In genomic region chr9:128203842-128204551, GRCh38 we compare ENCODE assay signal across 1 cellular context.
A peak's percentile ranks its signal among the peaks of the same experiment; 100 is the strongest.
TF ChIP-seq lines count a peak whose summit lies in the region.

No MANE protein-coding gene starts in this region.

TF ChIP-seq in K562, 482 proteins besides CTCF, POLR2A, EP300 and RAD21 (continued from another document and continues in another):
- 0 out of 2 replicates have a peak, but pooled peaks have one; percentile 45 for TF ChIP-seq MTF1 (CRISPR knock-in tag; IDR thresholded peaks at IDR 0.05; ENCODE audit: borderline replicate concordance)
- no peak for TF ChIP-seq ADNP (tag; IDR thresholded peaks at IDR 0.05)
- TF ChIP-seq ZBTB17 (CRISPR knock-in tag; IDR thresholded peaks at IDR 0.05) = peak; percentile 68
- TF ChIP-seq SNAPC5 (CRISPR knock-in tag; IDR thresholded peaks at IDR 0.05) = no peak
- TF ChIP-seq RREB1 (CRISPR knock-in tag; IDR thresholded peaks at IDR 0.05) = peak; percentile 83; the same call in 1 of the 2 replicates
- TF ChIP-seq EWSR1 (IDR thresholded peaks at IDR 0.05; ENCODE audit: borderline replicate concordance, low read depth, partially characterized antibody) = no peak
- no peak for TF ChIP-seq MAFG (tag; conservative IDR thresholded peaks at IDR 0.05)
- no peak for TF ChIP-seq FOXP4 (CRISPR knock-in tag; IDR thresholded peaks at IDR 0.05; ENCODE audit: borderline replicate concordance)
- peak; percentile 22 for TF ChIP-seq HCFC1 (IDR thresholded peaks at IDR 0.05; ENCODE audit: low read depth, low read length)
- 0 out of 4 replicates have a peak, but pooled peaks of 1 of the 2 experiments have one; percentile 52 for TF ChIP-seq SIN3A (IDR thresholded peaks at IDR 0.05; ENCODE audit: borderline replicate concordance in 2 of 2, control insufficient read depth in 1 of 2, low read depth in 2 of 2, low read length in 2 of 2)
- TF ChIP-seq ZNF146 (CRISPR knock-in tag; IDR thresholded peaks at IDR 0.05; ENCODE audit: unreplicated experiment) = no peak
- no peak for TF ChIP-seq SMAD3 (CRISPR knock-in tag; conservative IDR thresholded peaks at IDR 0.05)
- TF ChIP-seq IRF9 (tag; IDR thresholded peaks at IDR 0.05) = no peak
- no peak; the same call in 1 of the 2 replicates for TF ChIP-seq TEAD4 (IDR thresholded peaks at IDR 0.05; ENCODE audit: low read length)
- TF ChIP-seq TEAD4 (CRISPR knock-in tag; IDR thresholded peaks at IDR 0.05; ENCODE audit: borderline replicate concordance) = no peak
- TF ChIP-seq MYNN (IDR thresholded peaks at IDR 0.05) = no peak
- no peak for TF ChIP-seq MYNN (CRISPR knock-in tag; IDR thresholded peaks at IDR 0.05)
- no peak for TF ChIP-seq ZNF766 (CRISPR knock-in tag; conservative IDR thresholded peaks at IDR 0.05)
- no peak for TF ChIP-seq ZNF143 (CRISPR knock-in tag; IDR thresholded peaks at IDR 0.05)
- TF ChIP-seq PTTG1 (tag; IDR thresholded peaks at IDR 0.05; ENCODE audit: low read depth) = no peak
- no peak for TF ChIP-seq GTF2F1 (IDR thresholded peaks at IDR 0.05; ENCODE audit: low read depth, low read length)
- no peak for TF ChIP-seq ZNF316 (IDR thresholded peaks at IDR 0.05)
- TF ChIP-seq PHB2 (IDR thresholded peaks at IDR 0.05; ENCODE audit: low read depth) = no peak
- no peak for TF ChIP-seq SMARCB1 (IDR thresholded peaks at IDR 0.05; ENCODE audit: insufficient read length, low read depth)
- TF ChIP-seq ZMIZ1 (IDR thresholded peaks at IDR 0.05; ENCODE audit: low read depth in 2 of 2, low read length in 2 of 2) = 0 out of 4 replicates have a peak, but pooled peaks of 1 of the 2 experiments have one; percentile 29
- no peak for TF ChIP-seq ZNF449 (CRISPR knock-in tag; IDR thresholded peaks at IDR 0.05)
- TF ChIP-seq BRF2 (IDR thresholded peaks at IDR 0.05; ENCODE audit: borderline replicate concordance, insufficient read depth, insufficient read length) = no peak
- TF ChIP-seq MLLT1 (IDR thresholded peaks at IDR 0.05) = no peak; a peak in 1 of 4 replicates
- TF ChIP-seq HLTF (IDR thresholded peaks at IDR 0.05) = no peak
- no peak for TF ChIP-seq PRMT5 (CRISPR knock-in tag; IDR thresholded peaks at IDR 0.05)
- TF ChIP-seq CHD1 (IDR thresholded peaks at IDR 0.05; ENCODE audit: low read length) = no peak
- TF ChIP-seq BDP1 (IDR thresholded peaks at IDR 0.05; ENCODE audit: insufficient read depth, insufficient read length) = no peak
- TF ChIP-seq HMG20A (CRISPR knock-in tag; conservative IDR thresholded peaks at IDR 0.05) = no peak
- TF ChIP-seq CUX1 (CRISPR knock-in tag; IDR thresholded peaks at IDR 0.05) = no peak
- peak in 1 of 2 experiments; percentile 23; a peak in 1 of 4 replicates for TF ChIP-seq SRF (CRISPR knock-in tag; IDR thresholded peaks at IDR 0.05)
- peak; percentile 88 for TF ChIP-seq ERF (CRISPR knock-in tag; IDR thresholded peaks at IDR 0.05)
